21 cellular contexts compared by ENCODE assay signal in the genomic region with DNA sequence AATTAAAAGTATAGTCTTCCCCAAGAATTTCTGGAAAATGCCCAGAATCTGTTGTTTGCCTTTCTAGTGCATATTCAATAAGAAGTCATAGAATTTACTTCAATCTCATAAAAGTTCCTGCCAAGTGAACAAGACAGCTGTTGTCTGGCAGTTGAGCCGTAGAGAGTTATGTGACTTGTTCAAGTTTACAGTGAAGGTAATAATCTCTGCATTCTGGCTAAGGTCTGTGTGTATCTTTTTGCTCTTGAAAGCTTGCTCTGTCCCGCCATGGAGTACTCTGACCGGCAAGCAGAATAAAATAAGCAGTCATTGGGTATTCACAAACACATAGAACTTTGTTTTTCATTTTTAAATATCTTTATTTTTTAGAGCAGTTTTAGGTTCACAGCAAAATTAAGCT.
"Had no signal": no experiment of that assay in that cellular context is flagged by ENCODE, and none has a peak within 500 bp of the region (broad histone marks: within the 10 kb centered on the region; RNA-seq: fewer than 3 reads in every experiment).

No MANE protein-coding gene starts in this region.

- H3K4me1 ChIP-seq: tibial nerve had no signal

- DNase-seq: activated B cell treated with CpG ODN at 0.5 μM for 24 hours; activated CD4-positive, alpha-beta memory T cell treated with anti-CD3 and anti-CD28 coated beads for 36 hours; activated CD4-positive, alpha-beta T cell treated with anti-CD3 and anti-CD28 coated beads for 4 hours; activated naive CD4-positive, alpha-beta T cell treated with Interleukin-2 at 50 U/mL for 16 hours; activated naive CD8-positive, alpha-beta T cell treated with anti-CD3 and anti-CD28 coated beads, Interleukin-2, amount 10 ng/mL, durations not matched to agents 7 days and 5 days; activated T-cell treated with anti-CD3 and anti-CD28 coated beads, Interleukin-2, amount 50 U/mL, for 1 hour; amygdala; central memory CD4-positive, alpha-beta T cell; erythroblast; foreskin melanocyte; nephron progenitor cell; nucleus accumbens; retina; stimulated activated naive CD8-positive, alpha-beta T cell treated with anti-CD3 and anti-CD28 coated beads, Interleukin-15, Interleukin-2, amounts not matched to agents 100 U/mL and 50 U/mL, for 24 hours; substantia nigra; T-cell had no signal

- H3K27ac Mint-ChIP-seq: activated B cell treated with CpG ODN at 0.5 μM for 24 hours; activated CD4-positive, alpha-beta memory T cell treated with anti-CD3 and anti-CD28 coated beads for 36 hours; activated naive CD8-positive, alpha-beta T cell treated with anti-CD3 and anti-CD28 coated beads, Interleukin-2, amount 10 ng/mL, durations not matched to agents 7 days and 5 days; activated T-helper 17 cell treated with anti-CD3 and anti-CD28 coated beads, Interleukin-2, amount 50 U/mL, for 72 hours; nephron progenitor cell; T-cell had no signal

- H3K9me3 Mint-ChIP-seq: activated B cell treated with CpG ODN at 0.5 μM for 24 hours; activated CD4-positive, alpha-beta memory T cell treated with anti-CD3 and anti-CD28 coated beads for 36 hours; activated naive CD8-positive, alpha-beta T cell treated with anti-CD3 and anti-CD28 coated beads, Interleukin-2, amount 10 ng/mL, durations not matched to agents 7 days and 5 days; activated T-helper 17 cell treated with anti-CD3 and anti-CD28 coated beads, Interleukin-2, amount 50 U/mL, for 72 hours; brain; nephron progenitor cell; T-cell had no signal

- H3K4me3 ChIP-seq: lung, skin epidermis, tibial nerve had no signal

- H3K27me3 Mint-ChIP-seq: activated B cell treated with CpG ODN at 0.5 μM for 24 hours; activated CD4-positive, alpha-beta memory T cell treated with anti-CD3 and anti-CD28 coated beads for 36 hours; activated naive CD8-positive, alpha-beta T cell treated with anti-CD3 and anti-CD28 coated beads, Interleukin-2, amount 10 ng/mL, durations not matched to agents 7 days and 5 days; activated T-helper 17 cell treated with anti-CD3 and anti-CD28 coated beads, Interleukin-2, amount 50 U/mL, for 72 hours; T-cell had no signal

- H3K4me1 Mint-ChIP-seq: activated B cell treated with CpG ODN at 0.5 μM for 24 hours; activated naive CD8-positive, alpha-beta T cell treated with anti-CD3 and anti-CD28 coated beads, Interleukin-2, amount 10 ng/mL, durations not matched to agents 7 days and 5 days; activated T-helper 17 cell treated with anti-CD3 and anti-CD28 coated beads, Interleukin-2, amount 50 U/mL, for 72 hours; T-cell had no signal

- ATAC-seq: activated T-helper 17 cell treated with anti-CD3 and anti-CD28 coated beads, Interleukin-2, amount 50 U/mL, for 72 hours; stimulated activated naive CD8-positive, alpha-beta T cell treated with anti-CD3 and anti-CD28 coated beads, Interleukin-15, Interleukin-2, amounts not matched to agents 100 U/mL and 50 U/mL, for 24 hours; T-cell had no signal

- H3K27me3 ChIP-seq: tibial nerve had no signal

- H3K4me3 Mint-ChIP-seq: activated B cell treated with CpG ODN at 0.5 μM for 24 hours; activated CD4-positive, alpha-beta memory T cell treated with anti-CD3 and anti-CD28 coated beads for 36 hours; activated naive CD8-positive, alpha-beta T cell treated with anti-CD3 and anti-CD28 coated beads, Interleukin-2, amount 10 ng/mL, durations not matched to agents 7 days and 5 days; activated T-helper 17 cell treated with anti-CD3 and anti-CD28 coated beads, Interleukin-2, amount 50 U/mL, for 72 hours; brain; nephron progenitor cell; T-cell had no signal

- H3K27ac ChIP-seq: skin epidermis, tibial nerve had no signal

- H3K9me3 ChIP-seq: tibial nerve had no signal

- H3K36me3 Mint-ChIP-seq: activated naive CD8-positive, alpha-beta T cell treated with anti-CD3 and anti-CD28 coated beads, Interleukin-2, amount 10 ng/mL, durations not matched to agents 7 days and 5 days had no signal
